ENCODE assay signal across 9 cellular contexts in the genomic region with DNA sequence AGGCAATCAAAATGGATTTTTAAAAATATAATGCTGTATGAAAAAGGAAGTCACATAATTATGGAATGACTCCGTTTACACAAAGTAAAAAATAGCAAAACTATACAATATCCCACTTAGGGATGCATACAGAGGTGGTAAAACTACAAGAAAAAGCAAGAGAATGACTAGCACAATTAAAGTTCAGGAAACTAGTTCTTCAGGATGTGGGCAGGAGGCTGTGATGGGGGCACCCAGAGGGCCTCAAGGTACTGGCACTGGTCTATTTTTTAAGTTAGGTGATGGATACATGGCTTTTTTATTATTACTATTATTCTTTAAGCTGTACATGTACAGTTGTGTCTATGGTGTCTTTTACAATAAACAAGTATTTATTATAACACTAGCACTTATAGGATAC. TPM values are rescaled to one million over a fixed set of nuclear protein-coding genes. Genes with fewer than 3 reads are reported as not detected.
A peak's percentile ranks its signal among the peaks of the same experiment; 100 is the strongest.
DNase-seq lines count a peak whose midpoint lies in the region; ATAC-seq and TF ChIP-seq lines count a peak whose summit lies in the region.
"Had no signal": no experiment of that assay in that cellular context is flagged by ENCODE, and none has a peak within 500 bp of the region (broad histone marks: within the 10 kb centered on the region; RNA-seq: fewer than 3 reads in every experiment).

No MANE protein-coding gene starts in this region.

- ATAC-seq in HG03565 (IDR thresholded peaks at IDR 0.05; ENCODE audit: unreplicated experiment) = no peak
- ATAC-seq in HG02852 (IDR thresholded peaks at IDR 0.05; ENCODE audit: unreplicated experiment) = no peak
- no peak for ATAC-seq in HG02678 (IDR thresholded peaks at IDR 0.05; ENCODE audit: unreplicated experiment)

- DNase-seq in activated CD4-positive, alpha-beta T cell treated with anti-CD3 and anti-CD28 coated beads, Interleukin-2, amount 10 ng/mL, durations not matched to agents 7 days and 5 days = no peak
- DNase-seq in activated CD4-positive, alpha-beta T cell treated with anti-CD3 and anti-CD28 coated beads, Interleukin-2, amount 50 U/mL, for 4 hours = no peak
- no peak for DNase-seq in immature natural killer cell
- no peak for DNase-seq in stomach
- DNase-seq: NCI-H1930 had no signal

- WGBS in stomach, 5 donors = 66 to 80% (median 73%) methylated on average over 1 of the region's 1 CpG

- CTCF ChIA-PET in activated CD4-positive, alpha-beta T cell treated with anti-CD3 and anti-CD28 coated beads, Interleukin-2, amount 10 ng/mL, durations not matched to agents 7 days and 5 days (lab: Charles Lee) = interaction anchor here (3.0 kb wide), 1 partner anchor 41 kb away, joined by 10 read pairs; a partner anchor contains a TSS

- H3K9me3 ChIP-seq in stomach = no peaks in the 10 kb centered on the region

- no peak for TF ChIP-seq EP300 in stomach (IDR thresholded peaks at IDR 0.05)

- H3K27me3 ChIP-seq in stomach = no peaks in the 10 kb centered on the region

- H3K4me1 ChIP-seq in stomach = peaks cover 59 to 67% (median 63%) of the 10 kb centered on the region in 4 donors

- H3K9me3 Mint-ChIP-seq in activated CD4-positive, alpha-beta T cell treated with anti-CD3 and anti-CD28 coated beads, Interleukin-2, amount 10 ng/mL, durations not matched to agents 7 days and 5 days = no peaks in the 10 kb centered on the region
- no peaks in the 10 kb centered on the region for H3K9me3 Mint-ChIP-seq in activated naive CD8-positive, alpha-beta T cell (ENCODE audit: low read depth)
- peaks cover 0 to 3% (median 0%) of the 10 kb centered on the region in 6 donors for H3K9me3 Mint-ChIP-seq in immature natural killer cell

- TF ChIP-seq CTCF in stomach (IDR thresholded peaks at IDR 0.05) = no peak

- peaks cover 32% of the 10 kb centered on the region for H3K36me3 Mint-ChIP-seq in activated CD4-positive, alpha-beta T cell treated with anti-CD3 and anti-CD28 coated beads, Interleukin-2, amount 10 ng/mL, durations not matched to agents 7 days and 5 days (ENCODE audit: low read depth)
- H3K36me3 Mint-ChIP-seq in activated naive CD8-positive, alpha-beta T cell = peaks cover 15% of the 10 kb centered on the region
- H3K36me3 Mint-ChIP-seq in immature natural killer cell = peaks cover 0 to 12% (median 2%) of the 10 kb centered on the region in 3 donors

- H3K27ac Mint-ChIP-seq in activated CD4-positive, alpha-beta T cell treated with anti-CD3 and anti-CD28 coated beads, Interleukin-2, amount 10 ng/mL, durations not matched to agents 7 days and 5 days = peak overlapping the region; percentile 83
- H3K27ac Mint-ChIP-seq in activated naive CD8-positive, alpha-beta T cell = peak overlapping the region; percentile 91
- peak overlapping the region; percentile 86 to 94 (median 90) for H3K27ac Mint-ChIP-seq in immature natural killer cell

- H3K4me1 Mint-ChIP-seq in activated CD4-positive, alpha-beta T cell treated with anti-CD3 and anti-CD28 coated beads, Interleukin-2, amount 10 ng/mL, durations not matched to agents 7 days and 5 days = peaks cover 55% of the 10 kb centered on the region
- H3K4me1 Mint-ChIP-seq in activated naive CD8-positive, alpha-beta T cell (ENCODE audit: low read depth) = peaks cover 45% of the 10 kb centered on the region
- peaks cover 54 to 57% of the 10 kb centered on the region in 2 donors for H3K4me1 Mint-ChIP-seq in immature natural killer cell

- peak overlapping the region in 2 of 4 donors; percentile 58 to 85 for H3K4me3 ChIP-seq in stomach

- H3K4me3 Mint-ChIP-seq in activated CD4-positive, alpha-beta T cell treated with anti-CD3 and anti-CD28 coated beads, Interleukin-2, amount 10 ng/mL, durations not matched to agents 7 days and 5 days = peak overlapping the region; percentile 94
- peak overlapping the region; percentile 92 for H3K4me3 Mint-ChIP-seq in activated naive CD8-positive, alpha-beta T cell
- peak overlapping the region; percentile 75 to 98 (median 94) for H3K4me3 Mint-ChIP-seq in immature natural killer cell

- H3K27me3 Mint-ChIP-seq in activated CD4-positive, alpha-beta T cell treated with anti-CD3 and anti-CD28 coated beads, Interleukin-2, amount 10 ng/mL, durations not matched to agents 7 days and 5 days = no peaks in the 10 kb centered on the region
- no peaks in the 10 kb centered on the region for H3K27me3 Mint-ChIP-seq in activated naive CD8-positive, alpha-beta T cell
- peaks cover 13 to 36% (median 18%) of the 10 kb centered on the region in 3 donors for H3K27me3 Mint-ChIP-seq in immature natural killer cell (ENCODE audit: low read depth in 3 of 3)

- TF ChIP-seq POLR2A in stomach (IDR thresholded peaks at IDR 0.05) = no peak

- peak overlapping the region in 4 of 5 donors; percentile 97 to 99 (median 98) for H3K27ac ChIP-seq in stomach

- intact Hi-C loops in stomach (cut with DNase I; ENCODE audit: low total_unique reads) = no loop called here

- POLR2A ChIA-PET in activated CD4-positive, alpha-beta T cell treated with anti-CD3 and anti-CD28 coated beads, Interleukin-2, amount 10 ng/mL, durations not matched to agents 7 days and 5 days (lab: Charles Lee) = no interaction called here

- peaks cover 3 to 15% (median 8%) of the 10 kb centered on the region in 4 donors for H3K36me3 ChIP-seq in stomach

RNA-seq across cellular contexts. Expression of a gene that starts 1.4 kb away (rescaled TPM):
- 10 to 100 TPM; 16.8 to 21.9 TPM for total RNA-seq in activated CD4-positive, alpha-beta T cell treated with anti-CD3 and anti-CD28 coated beads, Interleukin-2, amount 10 ng/mL, durations not matched to agents 7 days and 5 days
- polyA plus RNA-seq in immature natural killer cell (10 to 100 TPM in 2 of 3 donors, 1 to 10 TPM in 1; 9.6 to 14.6 (median 13.1) TPM), stomach (10 to 100 TPM; 15.8 to 35.9 (median 22.1) TPM)
- total RNA-seq in stomach = 10 to 100 TPM in 4 of 5 donors, 1 to 10 TPM in 1; 8.4 to 89.3 (median 38.4) TPM

RNA-seq across cellular contexts. Expression of a gene that starts 41.6 kb away (rescaled TPM):
- 10 to 100 TPM; 68.8 to 75.6 TPM for total RNA-seq in activated CD4-positive, alpha-beta T cell treated with anti-CD3 and anti-CD28 coated beads, Interleukin-2, amount 10 ng/mL, durations not matched to agents 7 days and 5 days
- polyA plus RNA-seq in immature natural killer cell = 100 to 1,000 TPM; 147 to 185 (median 181) TPM
- total RNA-seq in stomach = 10 to 100 TPM; 25.8 to 76.3 (median 68.7) TPM
- polyA plus RNA-seq in stomach = 10 to 100 TPM; 41.4 to 62.0 (median 45.5) TPM
